17 cellular contexts compared by ENCODE assay signal in genomic region chr2:9755638-9756037, GRCh38.
"Had no signal": no experiment of that assay in that cellular context is flagged by ENCODE, and none has a peak within 500 bp of the region (broad histone marks: within the 10 kb centered on the region; RNA-seq: fewer than 3 reads in every experiment).

No MANE protein-coding gene starts in this region.

- H3K4me3 Mint-ChIP-seq: dendritic cell treated with granulocyte-macrophage colony-stimulating factor and Interleukin-4, amounts not matched to agents 40 ng/mL and 50 ng/mL, for 4 days; stimulated activated naive CD8-positive, alpha-beta T cell treated with anti-CD3 and anti-CD28 coated beads, Interleukin-15, Interleukin-2, amounts not matched to agents 100 ng/mL and 50 ng/mL, for 24 hours had no signal

- H3K27ac ChIP-seq: foreskin keratinocyte, hepatocyte, pancreas, tibial artery had no signal

- H3K36me3 ChIP-seq: pancreas, tibial artery had no signal

- ATAC-seq: effector memory CD8-positive, alpha-beta T cell; foreskin keratinocyte; left colon; naive thymus-derived CD4-positive, alpha-beta T cell; pancreas; right cardiac atrium had no signal

- H3K9me3 Mint-ChIP-seq: dendritic cell treated with granulocyte-macrophage colony-stimulating factor and Interleukin-4, amounts not matched to agents 40 ng/mL and 50 ng/mL, for 4 days; effector memory CD8-positive, alpha-beta T cell; stimulated activated naive CD8-positive, alpha-beta T cell treated with anti-CD3 and anti-CD28 coated beads, Interleukin-15, Interleukin-2, amounts not matched to agents 100 ng/mL and 50 ng/mL, for 24 hours had no signal

- H3K27me3 Mint-ChIP-seq: effector memory CD8-positive, alpha-beta T cell had no signal

- H3K27ac Mint-ChIP-seq: dendritic cell treated with granulocyte-macrophage colony-stimulating factor and Interleukin-4, amounts not matched to agents 40 ng/mL and 50 ng/mL, for 4 days; progenitor cell of endocrine pancreas; stimulated activated naive CD8-positive, alpha-beta T cell treated with anti-CD3 and anti-CD28 coated beads, Interleukin-15, Interleukin-2, amounts not matched to agents 100 ng/mL and 50 ng/mL, for 24 hours had no signal

- DNase-seq: cerebellar nuclear complex; effector memory CD8-positive, alpha-beta T cell; foreskin keratinocyte; head of caudate nucleus; left colon; mammary epithelial cell; naive thymus-derived CD4-positive, alpha-beta T cell; occipital lobe; pancreas; right cardiac atrium; stimulated activated CD4-positive, alpha-beta T cell treated with anti-CD3 and anti-CD28 coated beads, Interleukin-2, amount 100 ng/mL, for 48 hours had no signal

- H3K9me3 ChIP-seq: pancreas, tibial artery had no signal

- H3K4me3 ChIP-seq: hepatocyte, pancreas, smooth muscle cell, tibial artery had no signal

- H3K27me3 ChIP-seq: foreskin keratinocyte, pancreas had no signal
